In genomic region chr1:1973716-1974642, GRCh38 we compare ENCODE assay signal across 27 cellular contexts. TPM values are rescaled to one million over a fixed set of nuclear protein-coding genes. Genes with fewer than 3 reads are reported as not detected.
DNase-seq lines count a peak whose midpoint lies in the region; TF ChIP-seq lines count a peak whose summit lies in the region.
"Had no signal": no experiment of that assay in that cellular context is flagged by ENCODE, and none has a peak within 500 bp of the region (broad histone marks: within the 10 kb centered on the region; RNA-seq: fewer than 3 reads in every experiment).

No MANE protein-coding gene starts in this region.

- no peak for TF ChIP-seq CTCF in esophagus squamous epithelium (IDR thresholded peaks at IDR 0.05)

- TF ChIP-seq POLR2A in esophagus squamous epithelium (IDR thresholded peaks at IDR 0.05) = no peak

- peaks cover 0 to 12% (median 0%) of the 10 kb centered on the region in 3 donors for H3K4me1 ChIP-seq in esophagus squamous epithelium
- H3K4me1 ChIP-seq: esophagus muscularis mucosa, gastrocnemius medialis had no signal

- H3K36me3 ChIP-seq in esophagus squamous epithelium = no peaks in the 10 kb centered on the region
- H3K36me3 ChIP-seq: esophagus muscularis mucosa, gastrocnemius medialis, neutrophil had no signal

- DNase-seq in SHP77 (lab: John Stamatoyannopoulos, UW) (peak; percentile 37 to 47), SHP77 treated with DMSO at 0.1 percent for 48 hours (lab: John Stamatoyannopoulos, UW) (no peak), HT1080 (ENCODE audit: low read depth) (peak; percentile 42), left kidney (ENCODE audit: low read depth, low spot score) (peak; percentile 66), esophagus squamous epithelium (lab: John Stamatoyannopoulos, UW) (no peak), NCI-H187 treated with DMSO at 0.1 percent for 48 hours (lab: John Stamatoyannopoulos, UW) (no peak)
- DNase-seq: activated CD4-positive, alpha-beta T cell treated with anti-CD3 and anti-CD28 coated beads for 48 hours; activated effector memory CD4-positive, alpha-beta T cell treated with anti-CD3 and anti-CD28 coated beads, Interleukin-2, amount 50 U/mL, for 16 hours; activated naive CD8-positive, alpha-beta T cell treated with anti-CD3 and anti-CD28 coated beads, Interleukin-2, amount 10 ng/mL, durations not matched to agents 7 days and 5 days; activated T-cell treated with anti-CD3 and anti-CD28 coated beads, Interleukin-2, amount 50 U/mL, for 1 hour; caudate nucleus; DND-41; gastrocnemius medialis; NCI-H2171; NCI-H510A; stimulated activated CD4-positive, alpha-beta T cell treated with anti-CD3 and anti-CD28 coated beads, Interleukin-4, amount 100 ng/mL, for 24 hours; trophoblast cell had no signal

- WGBS in esophagus squamous epithelium, 2 donors = 67 to 82% methylated on average over 19 to 20 of the region's 34 CpGs

- H3K27ac ChIP-seq in esophagus squamous epithelium = no peak overlapping the region
- H3K27ac ChIP-seq: esophagus muscularis mucosa, gastrocnemius medialis, hepatocyte, neutrophil had no signal

- no peak overlapping the region for H3K4me3 ChIP-seq in esophagus squamous epithelium
- H3K4me3 ChIP-seq: esophagus muscularis mucosa, gastrocnemius medialis, hepatocyte had no signal

- peaks cover 0 to 58% (median 0%) of the 10 kb centered on the region in 4 donors for H3K27me3 ChIP-seq in esophagus squamous epithelium
- H3K27me3 ChIP-seq: hepatocyte had no signal

- intact Hi-C loops in esophagus squamous epithelium (cut with DNase I) = no loop called here

- H3K9me3 ChIP-seq in esophagus squamous epithelium = peaks cover 0 to 9% (median 0%) of the 10 kb centered on the region in 3 donors
- H3K9me3 ChIP-seq: esophagus muscularis mucosa, gastrocnemius medialis, neutrophil had no signal

RNA-seq across cellular contexts. Expression of gene CFAP74, which starts 29.6 kb away (rescaled TPM):
- total RNA-seq in HT1080 (2014; rRNA removed; shearing (Covaris generic)) = not detected in 2 replicates
- polyA plus RNA-seq in HT1080 (2015; cell fraction: cytosol; rRNA removed) = not detected in 2 replicates
- 0.06 TPM in 1 of 2 replicates, not detected in the other for polyA plus RNA-seq in HT1080 (2015; cell fraction: nucleus; rRNA removed)
- not detected for total RNA-seq in esophagus squamous epithelium
- total RNA-seq: activated CD8-positive, alpha-beta memory T cell treated with anti-CD3 and anti-CD28 coated beads for 36 hours; activated naive CD8-positive, alpha-beta T cell treated with anti-CD3 and anti-CD28 coated beads, Interleukin-2, amount 10 ng/mL, durations not matched to agents 7 days and 5 days; astrocyte; esophagus muscularis mucosa; gastrocnemius medialis; hepatocyte; LHCN-M2; OCI-LY7 had no signal
- polyA plus RNA-seq: hepatocyte had no signal

RNA-seq across cellular contexts. Expression of gene GABRD, which starts 45.2 kb away (rescaled TPM):
- 0.13 TPM in 1 of 2 replicates, not detected in the other for total RNA-seq in HT1080 (2014; rRNA removed; shearing (Covaris generic))
- polyA plus RNA-seq in HT1080 (2015; cell fraction: cytosol; rRNA removed) = 0.10 TPM in 1 of 2 replicates, not detected in the other
- not detected in 2 replicates for polyA plus RNA-seq in HT1080 (2015; cell fraction: nucleus; rRNA removed)
- 1 to 10 TPM in 2 of 4 donors, under 1 TPM in 1, not detected in 1; 0.57 to 5.4 (median 1.8) TPM for total RNA-seq in esophagus squamous epithelium
- total RNA-seq: activated CD8-positive, alpha-beta memory T cell treated with anti-CD3 and anti-CD28 coated beads for 36 hours; activated naive CD8-positive, alpha-beta T cell treated with anti-CD3 and anti-CD28 coated beads, Interleukin-2, amount 10 ng/mL, durations not matched to agents 7 days and 5 days; astrocyte; esophagus muscularis mucosa; hepatocyte; left lobe of liver; LHCN-M2; OCI-LY7; progenitor cell of endocrine pancreas; sciatic nerve had no signal
- polyA plus RNA-seq: hepatocyte had no signal

RNA-seq across cellular contexts. Expression of gene TMEM52, which starts 54.9 kb away (rescaled TPM):
- total RNA-seq in HT1080 (2014; rRNA removed; shearing (Covaris generic)) = 0.30 and 0.69 TPM in 2 replicates
- 0.37 and 0.45 TPM in 2 replicates for polyA plus RNA-seq in HT1080 (2015; cell fraction: cytosol; rRNA removed)
- polyA plus RNA-seq in HT1080 (2015; cell fraction: nucleus; rRNA removed) = 0.40 and 0.48 TPM in 2 replicates
- total RNA-seq in esophagus squamous epithelium = 1 to 10 TPM; 1.1 to 3.6 (median 3.0) TPM
- total RNA-seq: activated naive CD8-positive, alpha-beta T cell treated with anti-CD3 and anti-CD28 coated beads, Interleukin-2, amount 10 ng/mL, durations not matched to agents 7 days and 5 days had no signal

RNA-seq across cellular contexts. Expression of gene CALML6, which starts 58.9 kb away (rescaled TPM):
- total RNA-seq in HT1080 (2014; rRNA removed; shearing (Covaris generic)) = not detected in 2 replicates
- not detected in 2 replicates for polyA plus RNA-seq in HT1080 (2015; cell fraction: cytosol; rRNA removed)
- 0.18 TPM in 1 of 2 replicates, not detected in the other for polyA plus RNA-seq in HT1080 (2015; cell fraction: nucleus; rRNA removed)
- total RNA-seq in esophagus squamous epithelium = under 1 TPM in 1 of 4 donors, not detected in 3; 0.57 TPM
- total RNA-seq: esophagus muscularis mucosa had no signal

Comparison
In these comparisons a context has a peak if more than half of its experiments do, and no peak if none do; other contexts are left out.
1. DNase-seq: peak in SHP77 (2 of 2), HT1080 (single experiment) and left kidney (single experiment); none in SHP77 treated with DMSO at 0.1 percent for 48 hours (single experiment), esophagus squamous epithelium (single experiment) and NCI-H187 treated with DMSO at 0.1 percent for 48 hours (single experiment).